ENCODE assay signal across 2 cellular contexts in the genomic region with DNA sequence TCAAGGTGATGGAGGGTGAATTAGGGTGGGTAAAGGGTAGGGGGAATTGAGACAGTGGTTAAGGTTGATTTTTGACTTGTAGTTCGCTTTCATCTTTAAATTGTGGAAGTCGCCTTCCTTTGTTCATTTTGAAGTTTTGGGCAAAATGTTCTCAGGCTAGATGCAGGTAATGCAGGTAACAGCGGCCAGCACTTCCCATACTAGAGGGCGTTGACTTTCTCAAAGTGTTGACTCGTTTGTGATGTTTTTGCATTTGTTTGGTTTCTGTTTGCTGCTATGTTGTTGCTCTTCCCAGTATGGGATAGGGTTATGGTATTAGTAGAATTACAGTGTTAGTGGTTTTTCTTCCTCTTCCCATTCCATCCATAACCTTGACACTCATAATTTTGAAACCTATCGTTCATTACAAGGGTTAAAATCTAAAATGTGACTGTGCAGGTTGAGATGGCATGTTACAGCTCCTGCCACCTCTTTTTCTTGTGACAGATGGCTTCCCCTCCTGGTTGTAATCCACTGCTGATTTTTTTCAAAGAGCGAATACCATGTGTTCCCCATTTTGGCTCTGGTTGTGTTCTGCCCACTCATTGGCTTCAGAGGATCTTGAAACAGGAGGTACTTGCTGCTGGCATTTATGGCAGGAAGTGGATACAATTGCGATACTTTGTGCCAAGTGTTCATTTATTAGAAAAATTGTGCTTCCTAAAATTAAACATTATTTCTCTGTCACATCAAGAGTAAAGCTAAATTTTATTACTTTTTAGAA.
TF ChIP-seq lines count a peak whose summit lies in the region.

No MANE protein-coding gene starts in this region.

TF ChIP-seq in GM23338, 12 proteins besides CTCF, POLR2A, EP300 and RAD21 (continues in another document):
- TF ChIP-seq, protein P1, sequence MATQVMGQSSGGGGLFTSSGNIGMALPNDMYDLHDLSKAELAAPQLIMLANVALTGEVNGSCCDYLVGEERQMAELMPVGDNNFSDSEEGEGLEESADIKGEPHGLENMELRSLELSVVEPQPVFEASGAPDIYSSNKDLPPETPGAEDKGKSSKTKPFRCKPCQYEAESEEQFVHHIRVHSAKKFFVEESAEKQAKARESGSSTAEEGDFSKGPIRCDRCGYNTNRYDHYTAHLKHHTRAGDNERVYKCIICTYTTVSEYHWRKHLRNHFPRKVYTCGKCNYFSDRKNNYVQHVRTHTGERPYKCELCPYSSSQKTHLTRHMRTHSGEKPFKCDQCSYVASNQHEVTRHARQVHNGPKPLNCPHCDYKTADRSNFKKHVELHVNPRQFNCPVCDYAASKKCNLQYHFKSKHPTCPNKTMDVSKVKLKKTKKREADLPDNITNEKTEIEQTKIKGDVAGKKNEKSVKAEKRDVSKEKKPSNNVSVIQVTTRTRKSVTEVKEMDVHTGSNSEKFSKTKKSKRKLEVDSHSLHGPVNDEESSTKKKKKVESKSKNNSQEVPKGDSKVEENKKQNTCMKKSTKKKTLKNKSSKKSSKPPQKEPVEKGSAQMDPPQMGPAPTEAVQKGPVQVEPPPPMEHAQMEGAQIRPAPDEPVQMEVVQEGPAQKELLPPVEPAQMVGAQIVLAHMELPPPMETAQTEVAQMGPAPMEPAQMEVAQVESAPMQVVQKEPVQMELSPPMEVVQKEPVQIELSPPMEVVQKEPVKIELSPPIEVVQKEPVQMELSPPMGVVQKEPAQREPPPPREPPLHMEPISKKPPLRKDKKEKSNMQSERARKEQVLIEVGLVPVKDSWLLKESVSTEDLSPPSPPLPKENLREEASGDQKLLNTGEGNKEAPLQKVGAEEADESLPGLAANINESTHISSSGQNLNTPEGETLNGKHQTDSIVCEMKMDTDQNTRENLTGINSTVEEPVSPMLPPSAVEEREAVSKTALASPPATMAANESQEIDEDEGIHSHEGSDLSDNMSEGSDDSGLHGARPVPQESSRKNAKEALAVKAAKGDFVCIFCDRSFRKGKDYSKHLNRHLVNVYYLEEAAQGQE (IDR thresholded peaks at IDR 0.05; ENCODE audit: unreplicated experiment) = no peak
- TF ChIP-seq ZNF331 (CRISPR knock-in tag; IDR thresholded peaks at IDR 0.05; ENCODE audit: low read depth) = no peak
- TF ChIP-seq, protein P2, sequence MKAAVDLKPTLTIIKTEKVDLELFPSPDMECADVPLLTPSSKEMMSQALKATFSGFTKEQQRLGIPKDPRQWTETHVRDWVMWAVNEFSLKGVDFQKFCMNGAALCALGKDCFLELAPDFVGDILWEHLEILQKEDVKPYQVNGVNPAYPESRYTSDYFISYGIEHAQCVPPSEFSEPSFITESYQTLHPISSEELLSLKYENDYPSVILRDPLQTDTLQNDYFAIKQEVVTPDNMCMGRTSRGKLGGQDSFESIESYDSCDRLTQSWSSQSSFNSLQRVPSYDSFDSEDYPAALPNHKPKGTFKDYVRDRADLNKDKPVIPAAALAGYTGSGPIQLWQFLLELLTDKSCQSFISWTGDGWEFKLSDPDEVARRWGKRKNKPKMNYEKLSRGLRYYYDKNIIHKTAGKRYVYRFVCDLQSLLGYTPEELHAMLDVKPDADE (IDR thresholded peaks at IDR 0.05) = no peak
- TF ChIP-seq EZH2 (IDR thresholded peaks at IDR 0.05; ENCODE audit: low read depth, unreplicated experiment) = no peak
- no peak for TF ChIP-seq EZH2phosphoT487 (IDR thresholded peaks at IDR 0.05; ENCODE audit: unreplicated experiment)
- TF ChIP-seq, protein P3, sequence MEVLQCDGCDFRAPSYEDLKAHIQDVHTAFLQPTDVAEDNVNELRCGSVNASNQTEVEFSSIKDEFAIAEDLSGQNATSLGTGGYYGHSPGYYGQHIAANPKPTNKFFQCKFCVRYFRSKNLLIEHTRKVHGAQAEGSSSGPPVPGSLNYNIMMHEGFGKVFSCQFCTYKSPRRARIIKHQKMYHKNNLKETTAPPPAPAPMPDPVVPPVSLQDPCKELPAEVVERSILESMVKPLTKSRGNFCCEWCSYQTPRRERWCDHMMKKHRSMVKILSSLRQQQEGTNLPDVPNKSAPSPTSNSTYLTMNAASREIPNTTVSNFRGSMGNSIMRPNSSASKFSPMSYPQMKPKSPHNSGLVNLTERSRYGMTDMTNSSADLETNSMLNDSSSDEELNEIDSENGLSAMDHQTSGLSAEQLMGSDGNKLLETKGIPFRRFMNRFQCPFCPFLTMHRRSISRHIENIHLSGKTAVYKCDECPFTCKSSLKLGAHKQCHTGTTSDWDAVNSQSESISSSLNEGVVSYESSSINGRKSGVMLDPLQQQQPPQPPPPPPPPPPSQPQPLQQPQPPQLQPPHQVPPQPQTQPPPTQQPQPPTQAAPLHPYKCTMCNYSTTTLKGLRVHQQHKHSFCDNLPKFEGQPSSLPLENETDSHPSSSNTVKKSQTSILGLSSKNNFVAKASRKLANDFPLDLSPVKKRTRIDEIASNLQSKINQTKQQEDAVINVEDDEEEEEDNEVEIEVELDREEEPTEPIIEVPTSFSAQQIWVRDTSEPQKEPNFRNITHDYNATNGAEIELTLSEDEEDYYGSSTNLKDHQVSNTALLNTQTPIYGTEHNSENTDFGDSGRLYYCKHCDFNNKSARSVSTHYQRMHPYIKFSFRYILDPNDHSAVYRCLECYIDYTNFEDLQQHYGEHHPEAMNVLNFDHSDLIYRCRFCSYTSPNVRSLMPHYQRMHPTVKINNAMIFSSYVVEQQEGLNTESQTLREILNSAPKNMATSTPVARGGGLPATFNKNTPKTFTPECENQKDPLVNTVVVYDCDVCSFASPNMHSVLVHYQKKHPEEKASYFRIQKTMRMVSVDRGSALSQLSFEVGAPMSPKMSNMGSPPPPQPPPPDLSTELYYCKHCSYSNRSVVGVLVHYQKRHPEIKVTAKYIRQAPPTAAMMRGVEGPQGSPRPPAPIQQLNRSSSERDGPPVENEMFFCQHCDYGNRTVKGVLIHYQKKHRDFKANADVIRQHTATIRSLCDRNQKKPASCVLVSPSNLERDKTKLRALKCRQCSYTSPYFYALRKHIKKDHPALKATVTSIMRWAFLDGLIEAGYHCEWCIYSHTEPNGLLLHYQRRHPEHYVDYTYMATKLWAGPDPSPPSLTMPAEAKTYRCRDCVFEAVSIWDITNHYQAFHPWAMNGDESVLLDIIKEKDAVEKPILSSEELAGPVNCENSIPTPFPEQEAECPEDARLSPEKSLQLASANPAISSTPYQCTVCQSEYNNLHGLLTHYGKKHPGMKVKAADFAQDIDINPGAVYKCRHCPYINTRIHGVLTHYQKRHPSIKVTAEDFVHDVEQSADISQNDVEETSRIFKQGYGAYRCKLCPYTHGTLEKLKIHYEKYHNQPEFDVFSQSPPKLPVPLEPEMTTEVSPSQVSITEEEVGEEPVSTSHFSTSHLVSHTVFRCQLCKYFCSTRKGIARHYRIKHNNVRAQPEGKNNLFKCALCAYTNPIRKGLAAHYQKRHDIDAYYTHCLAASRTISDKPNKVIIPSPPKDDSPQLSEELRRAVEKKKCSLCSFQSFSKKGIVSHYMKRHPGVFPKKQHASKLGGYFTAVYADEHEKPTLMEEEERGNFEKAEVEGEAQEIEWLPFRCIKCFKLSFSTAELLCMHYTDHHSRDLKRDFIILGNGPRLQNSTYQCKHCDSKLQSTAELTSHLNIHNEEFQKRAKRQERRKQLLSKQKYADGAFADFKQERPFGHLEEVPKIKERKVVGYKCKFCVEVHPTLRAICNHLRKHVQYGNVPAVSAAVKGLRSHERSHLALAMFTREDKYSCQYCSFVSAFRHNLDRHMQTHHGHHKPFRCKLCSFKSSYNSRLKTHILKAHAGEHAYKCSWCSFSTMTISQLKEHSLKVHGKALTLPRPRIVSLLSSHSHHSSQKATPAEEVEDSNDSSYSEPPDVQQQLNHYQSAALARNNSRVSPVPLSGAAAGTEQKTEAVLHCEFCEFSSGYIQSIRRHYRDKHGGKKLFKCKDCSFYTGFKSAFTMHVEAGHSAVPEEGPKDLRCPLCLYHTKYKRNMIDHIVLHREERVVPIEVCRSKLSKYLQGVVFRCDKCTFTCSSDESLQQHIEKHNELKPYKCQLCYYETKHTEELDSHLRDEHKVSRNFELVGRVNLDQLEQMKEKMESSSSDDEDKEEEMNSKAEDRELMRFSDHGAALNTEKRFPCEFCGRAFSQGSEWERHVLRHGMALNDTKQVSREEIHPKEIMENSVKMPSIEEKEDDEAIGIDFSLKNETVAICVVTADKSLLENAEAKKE (CRISPR knock-in tag; IDR thresholded peaks at IDR 0.05) = no peak
- no peak for TF ChIP-seq ZNF114 (CRISPR knock-in tag; IDR thresholded peaks at IDR 0.05)
- no peak for TF ChIP-seq STAT1 (IDR thresholded peaks at IDR 0.05; ENCODE audit: unreplicated experiment)

TF ChIP-seq in H1, 55 proteins besides CTCF, POLR2A, EP300 and RAD21 (continued from another document):
- no peak for TF ChIP-seq TAF1 (IDR thresholded peaks at IDR 0.05; ENCODE audit: low read depth, low read length)
- TF ChIP-seq BCL11A (IDR thresholded peaks at IDR 0.05; ENCODE audit: low read depth in 2 of 2, low read length in 2 of 2) = no peak
- no peak for TF ChIP-seq SIRT6 (IDR thresholded peaks at IDR 0.05; ENCODE audit: low read length)
- TF ChIP-seq ASH2L (IDR thresholded peaks at IDR 0.05; ENCODE audit: low read length) = no peak
- no peak for TF ChIP-seq RFX5 (IDR thresholded peaks at IDR 0.05; ENCODE audit: borderline replicate concordance, low read depth, low read length)
- TF ChIP-seq JUND (IDR thresholded peaks at IDR 0.05; ENCODE audit: low read length) = no peak
- TF ChIP-seq, protein P4, sequence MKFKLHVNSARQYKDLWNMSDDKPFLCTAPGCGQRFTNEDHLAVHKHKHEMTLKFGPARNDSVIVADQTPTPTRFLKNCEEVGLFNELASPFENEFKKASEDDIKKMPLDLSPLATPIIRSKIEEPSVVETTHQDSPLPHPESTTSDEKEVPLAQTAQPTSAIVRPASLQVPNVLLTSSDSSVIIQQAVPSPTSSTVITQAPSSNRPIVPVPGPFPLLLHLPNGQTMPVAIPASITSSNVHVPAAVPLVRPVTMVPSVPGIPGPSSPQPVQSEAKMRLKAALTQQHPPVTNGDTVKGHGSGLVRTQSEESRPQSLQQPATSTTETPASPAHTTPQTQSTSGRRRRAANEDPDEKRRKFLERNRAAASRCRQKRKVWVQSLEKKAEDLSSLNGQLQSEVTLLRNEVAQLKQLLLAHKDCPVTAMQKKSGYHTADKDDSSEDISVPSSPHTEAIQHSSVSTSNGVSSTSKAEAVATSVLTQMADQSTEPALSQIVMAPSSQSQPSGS (IDR thresholded peaks at IDR 0.05; ENCODE audit: low read length) = no peak
- no peak for TF ChIP-seq YY1 (IDR thresholded peaks at IDR 0.05; ENCODE audit: low read depth, low read length)
- TF ChIP-seq RXRA (IDR thresholded peaks at IDR 0.05; ENCODE audit: insufficient read depth, low read depth, low read length) = no peak
- no peak for TF ChIP-seq KDM4A (IDR thresholded peaks at IDR 0.05; ENCODE audit: low read depth, low read length, severe bottlenecking)
- no peak for TF ChIP-seq GTF2F1 (IDR thresholded peaks at IDR 0.05; ENCODE audit: borderline replicate concordance, low read depth, low read length)
- TF ChIP-seq BACH1 (IDR thresholded peaks at IDR 0.05; ENCODE audit: low read length) = no peak
- no peak for TF ChIP-seq ZNF274 (IDR thresholded peaks at IDR 0.05; ENCODE audit: borderline replicate concordance, extremely low read depth, low read length)
- TF ChIP-seq TCF12 (IDR thresholded peaks at IDR 0.05; ENCODE audit: low read depth, low read length) = no peak
- no peak for TF ChIP-seq SP1 (IDR thresholded peaks at IDR 0.05; ENCODE audit: low read depth, low read length)
